11 cellular contexts compared by ENCODE assay signal in the genomic region with DNA sequence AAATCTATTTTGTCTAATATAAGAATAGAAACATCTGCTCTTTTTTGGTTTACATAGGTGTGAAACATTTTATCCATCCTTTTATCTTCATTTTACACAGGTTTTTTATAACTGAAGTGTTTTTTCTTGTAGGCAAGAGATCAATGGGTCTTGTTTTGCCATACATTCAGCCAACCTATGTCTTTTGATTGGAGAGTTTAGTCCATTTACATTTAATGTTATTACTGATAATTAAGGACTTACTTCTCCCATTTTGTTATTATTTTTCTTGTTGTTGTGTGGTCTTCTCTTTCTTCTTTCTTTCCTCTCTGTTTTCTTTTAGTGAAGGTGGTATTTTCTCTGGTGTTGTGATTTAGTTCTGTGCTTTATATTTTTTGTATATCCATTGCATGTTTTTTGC.
"Had no signal": no experiment of that assay in that cellular context is flagged by ENCODE, and none has a peak within 500 bp of the region (broad histone marks: within the 10 kb centered on the region; RNA-seq: fewer than 3 reads in every experiment).

No MANE protein-coding gene starts in this region.

- H3K9me3 ChIP-seq: HAP-1 had no signal

- H3K36me3 ChIP-seq: HAP-1 had no signal

- FAIRE-seq: H1, H54 had no signal

- H3K4me2 ChIP-seq: GM23338 had no signal

- DNase-seq: GM23248, GOT3, H7, H9, HCEC 1CT, HFFc6 had no signal

- H3K4me3 ChIP-seq: GM23248, GM23338, HAP-1 had no signal

- H3K9ac ChIP-seq: GM23248 had no signal

- ATAC-seq: GM23338, HCT116 had no signal

- H2AFZ ChIP-seq: GM23248, GM23338 had no signal

- H3K4me1 ChIP-seq: HAP-1 had no signal

- H3K27ac ChIP-seq: GM23248 had no signal
